In genomic region chr20:24990810-24991252, GRCh38 we compare ENCODE assay signal across 10 cellular contexts. TPM values are rescaled to one million over a fixed set of nuclear protein-coding genes. Genes with fewer than 3 reads are reported as not detected.
A peak's percentile ranks its signal among the peaks of the same experiment; 100 is the strongest.
DNase-seq lines count a peak whose midpoint lies in the region; ATAC-seq and TF ChIP-seq lines count a peak whose summit lies in the region.
"Had no signal": no experiment of that assay in that cellular context is flagged by ENCODE, and none has a peak within 500 bp of the region (broad histone marks: within the 10 kb centered on the region; RNA-seq: fewer than 3 reads in every experiment).

No MANE protein-coding gene starts in this region.

- no peak overlapping the region for H3K9ac ChIP-seq in skeletal muscle satellite cell (ENCODE audit: low read depth, low read length)

- H3K4me1 ChIP-seq in skeletal muscle satellite cell (ENCODE audit: control insufficient read depth, insufficient read depth, low read length) (peaks cover 25% of the 10 kb centered on the region), body of pancreas (peaks cover 36% of the 10 kb centered on the region)

- no peaks in the 10 kb centered on the region for H3K27me3 ChIP-seq in skeletal muscle satellite cell (ENCODE audit: control insufficient read depth, insufficient read depth, low read length)
- no peaks in the 10 kb centered on the region for H3K27me3 ChIP-seq in body of pancreas

- H3K36me3 ChIP-seq in skeletal muscle satellite cell (ENCODE audit: insufficient read depth, low read length) (no peaks in the 10 kb centered on the region), body of pancreas (replicated peaks in 1 of 2; ENCODE audit: insufficient read depth in 1 of 2, low read depth in 2 of 2) (no peaks in the 10 kb centered on the region)

- peak overlapping the region; percentile 97 for H3K4me3 Mint-ChIP-seq in activated CD4-positive, alpha-beta T cell treated with anti-CD3 and anti-CD28 coated beads for 36 hours
- H3K4me3 Mint-ChIP-seq: memory B cell had no signal

- H3K4me1 Mint-ChIP-seq in activated CD4-positive, alpha-beta T cell treated with anti-CD3 and anti-CD28 coated beads for 36 hours: peaks cover 66% of the 10 kb centered on the region

- no peak overlapping the region for H3K27ac ChIP-seq in body of pancreas

- TF ChIP-seq CTCF in epithelial cell of esophagus (IDR thresholded peaks at IDR 0.05; ENCODE audit: insufficient read depth, low read depth, low read length, missing control alignments): no peak
- TF ChIP-seq CTCF in body of pancreas (IDR thresholded peaks at IDR 0.05): no peak

- H3K9me3 ChIP-seq in skeletal muscle satellite cell (replicated peaks; ENCODE audit: low read length): no peaks in the 10 kb centered on the region
- no peaks in the 10 kb centered on the region for H3K9me3 ChIP-seq in body of pancreas

- peaks cover 12% of the 10 kb centered on the region for H3K36me3 Mint-ChIP-seq in activated CD4-positive, alpha-beta T cell treated with anti-CD3 and anti-CD28 coated beads for 36 hours (ENCODE audit: low read depth)

- no peaks in the 10 kb centered on the region for H3K27me3 Mint-ChIP-seq in activated CD4-positive, alpha-beta T cell treated with anti-CD3 and anti-CD28 coated beads for 36 hours
- H3K27me3 Mint-ChIP-seq: memory B cell had no signal

- intact Hi-C loops in activated CD4-positive, alpha-beta T cell treated with anti-CD3 and anti-CD28 coated beads for 36 hours (cut with DNase I, micrococcal nuclease): loop anchor here (5.0 to 10.0 kb wide), 9 partner anchors 91 to 1639 kb away; partner anchors contain the start of genes VSX1 (in 2 of the 2), ABHD12 (in 1 of the 2), ENTPD6 (in 1 of the 2) and GINS1 (in 1 of the 2)
- intact Hi-C loops in body of pancreas (cut with DNase I): loop anchor here (10.0 kb wide), 1 partner anchor 204 kb away; the partner anchor contains the start of gene ENTPD6

- POLR2A ChIA-PET in activated CD4-positive, alpha-beta T cell treated with anti-CD3 and anti-CD28 coated beads for 36 hours (lab: Charles Lee): interaction anchor here (0.7 kb wide), 1 partner anchor 75 kb away, joined by 3 read pairs; no protein-coding TSS in a partner anchor

- CTCF ChIA-PET in activated CD4-positive, alpha-beta T cell treated with anti-CD3 and anti-CD28 coated beads for 36 hours (lab: Charles Lee): interaction anchor here (1.0 to 1.2 kb wide), 2 partner anchors 75 to 188 kb away, joined by 3 read pairs; no protein-coding TSS in a partner anchor

- no peak for DNase-seq in activated CD4-positive, alpha-beta T cell treated with anti-CD3 and anti-CD28 coated beads for 36 hours
- DNase-seq in activated CD4-positive, alpha-beta T cell treated with anti-CD3 and anti-CD28 coated beads, Interleukin-2, amount 50 U/mL, for 1 hour: no peak
- DNase-seq in RKO (ENCODE audit: low spot score) (peak; percentile 16), epithelial cell of esophagus (ENCODE audit: low read depth) (peak; percentile 75), LoVo (ENCODE audit: low spot score) (no peak), body of pancreas (no peak), anterior cingulate cortex (lab: John Stamatoyannopoulos, UW) (no peak)
- DNase-seq: NCI-H526 treated with DMSO at 0.1 percent for 48 hours had no signal

- peak overlapping the region; percentile 96 for H3K4me2 ChIP-seq in skeletal muscle satellite cell (ENCODE audit: low read length)

- H3K27ac Mint-ChIP-seq in activated CD4-positive, alpha-beta T cell treated with anti-CD3 and anti-CD28 coated beads for 36 hours: peak overlapping the region; percentile 91
- H3K27ac Mint-ChIP-seq: memory B cell had no signal

- H3K9me3 Mint-ChIP-seq in activated CD4-positive, alpha-beta T cell treated with anti-CD3 and anti-CD28 coated beads for 36 hours (ENCODE audit: low read depth): no peaks in the 10 kb centered on the region
- H3K9me3 Mint-ChIP-seq: memory B cell had no signal

- H3K4me3 ChIP-seq in epithelial cell of esophagus (ENCODE audit: low read length): no peak overlapping the region
- no peak overlapping the region for H3K4me3 ChIP-seq in skeletal muscle satellite cell (ENCODE audit: low read length)
- H3K4me3 ChIP-seq in body of pancreas: no peak overlapping the region

- ATAC-seq in activated CD4-positive, alpha-beta T cell treated with anti-CD3 and anti-CD28 coated beads for 36 hours: no peak
- no peak for ATAC-seq in body of pancreas

- no peak for TF ChIP-seq POLR2A in body of pancreas (IDR thresholded peaks at IDR 0.05)

- WGBS in body of pancreas, 2 donors: 79 to 91% methylated on average over 2 of the region's 2 CpGs

RNA-seq across cellular contexts. Expression of gene APMAP, which starts 1.7 kb away (rescaled TPM):
- total RNA-seq in activated CD4-positive, alpha-beta T cell treated with anti-CD3 and anti-CD28 coated beads for 36 hours: 10 to 100 TPM; 26.8 to 34.0 TPM
- total RNA-seq in skeletal muscle satellite cell (2012; rRNA removed): 64.0 and 75.0 TPM in 2 replicates
- total RNA-seq in body of pancreas: 10 to 100 TPM; 38.9 to 51.4 TPM

RNA-seq across cellular contexts. Expression of gene CST7, which starts 41.8 kb away (rescaled TPM):
- total RNA-seq in activated CD4-positive, alpha-beta T cell treated with anti-CD3 and anti-CD28 coated beads for 36 hours: 10 to 100 TPM; 10.7 to 14.0 TPM
- not detected in 2 replicates for total RNA-seq in skeletal muscle satellite cell (2012; rRNA removed)
- total RNA-seq in body of pancreas: 1 to 10 TPM; 1.8 to 4.0 TPM

Comparison
In these comparisons a context has a peak if more than half of its experiments do, and no peak if none do; other contexts are left out.
1. DNase-seq: peak in RKO (single experiment) and epithelial cell of esophagus (single experiment); none in activated CD4-positive, alpha-beta T cell treated with anti-CD3 and anti-CD28 coated beads for 36 hours (single experiment), activated CD4-positive, alpha-beta T cell treated with anti-CD3 and anti-CD28 coated beads, Interleukin-2, amount 50 U/mL, for 1 hour (single experiment), LoVo (single experiment), body of pancreas (0 of 4) and anterior cingulate cortex (0 of 58).